ENCODE assay signal across 1 cellular context in the genomic region with DNA sequence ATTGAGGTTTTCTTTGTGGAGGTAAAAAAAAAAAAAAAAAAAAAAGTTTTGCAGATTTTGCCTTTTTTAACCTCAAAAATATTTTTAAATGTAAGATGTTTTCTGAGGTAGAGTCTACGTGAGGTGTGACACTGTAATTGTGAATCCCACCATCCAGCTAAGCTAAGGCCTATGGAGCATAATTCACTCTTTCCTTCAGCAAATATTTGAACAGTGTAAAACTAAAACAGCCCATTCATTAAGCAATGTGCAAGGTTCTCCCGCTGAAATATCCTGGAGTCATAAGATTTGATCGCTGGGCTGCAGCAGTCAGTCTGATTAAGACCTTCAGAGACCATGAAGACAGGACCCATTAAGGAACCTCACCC.
TF ChIP-seq lines count a peak whose summit lies in the region.

No MANE protein-coding gene starts in this region.

TF ChIP-seq in H1, 55 proteins besides CTCF, POLR2A, EP300 and RAD21:
- TF ChIP-seq SP1 (IDR thresholded peaks at IDR 0.05; ENCODE audit: low read depth, low read length) (no peak), RBBP5 (IDR thresholded peaks at IDR 0.05; ENCODE audit: borderline replicate concordance, low read depth, low read length) (no peak)
